25 cellular contexts compared by ENCODE assay signal in genomic region chr7:18347170-18347569, GRCh38.
"Had no signal": no experiment of that assay in that cellular context is flagged by ENCODE, and none has a peak within 500 bp of the region (broad histone marks: within the 10 kb centered on the region; RNA-seq: fewer than 3 reads in every experiment).

No MANE protein-coding gene starts in this region.

- H3K27ac ChIP-seq: heart left ventricle, pancreas, psoas muscle, right atrium auricular region, testis, WERI-Rb-1 had no signal

- ATAC-seq: activated CD8-positive, alpha-beta T cell treated with anti-CD3 and anti-CD28 coated beads, Interleukin-2, amount 10 ng/mL, durations not matched to agents 7 days and 5 days; activated naive CD4-positive, alpha-beta T cell treated with anti-CD3 and anti-CD28 coated beads, Interleukin-2, amount 50 U/mL, for 72 hours; heart left ventricle; left cardiac atrium; pancreas; psoas muscle; stimulated activated memory B cell treated with anti-CD40 and anti-IgM and Interleukin-4, amounts not matched to agents 10 μg/mL and 1 μg/mL and 100 μg/mL, for 72 hours had no signal

- H3K4me3 ChIP-seq: heart left ventricle, pancreas, psoas muscle, right atrium auricular region, testis had no signal

- H3K9me3 Mint-ChIP-seq: activated naive CD4-positive, alpha-beta T cell treated with anti-CD3 and anti-CD28 coated beads, Interleukin-2, amount 50 U/mL, for 72 hours; stimulated activated memory B cell treated with anti-CD40 and anti-IgM and Interleukin-4, amounts not matched to agents 10 μg/mL and 1 μg/mL and 100 μg/mL, for 72 hours; T-helper 2 cell treated with Interferon-gamma antibody and Interleukin-4, amounts not matched to agents 5 μg/mL and 100 μg/mL, for 36 hours had no signal

- H3K27me3 ChIP-seq: heart left ventricle, pancreas, right atrium auricular region, testis had no signal

- H3K36me3 ChIP-seq: heart left ventricle, pancreas, right atrium auricular region, WERI-Rb-1 had no signal

- H3K36me3 Mint-ChIP-seq: activated naive CD4-positive, alpha-beta T cell treated with anti-CD3 and anti-CD28 coated beads, Interleukin-2, amount 50 U/mL, for 72 hours; brain had no signal

- H3K4me1 ChIP-seq: psoas muscle, right atrium auricular region, testis had no signal

- DNase-seq: activated CD4-positive, alpha-beta T cell treated with anti-CD3 and anti-CD28 coated beads for 1 hour; activated CD4-positive, alpha-beta T cell treated with anti-CD3 and anti-CD28 coated beads, Interleukin-2, amount 50 U/mL, for 1 hour; activated CD8-positive, alpha-beta T cell treated with anti-CD3 and anti-CD28 coated beads, Interleukin-2, amount 10 ng/mL, durations not matched to agents 7 days and 5 days; activated gamma-delta T cell treated with Interleukin-2 at 50 U/mL for 16 hours; activated T-cell treated with anti-CD3 and anti-CD28 coated beads, Interleukin-2, amount 50 U/mL, for 1 hour; aorta; caudate nucleus; dermis blood vessel endothelial cell; effector CD8-positive, alpha-beta T cell; islet precursor cell; left cardiac atrium; nephron progenitor cell; pancreas; psoas muscle; small intestine; stimulated activated CD4-positive, alpha-beta T cell treated with anti-CD3 and anti-CD28 coated beads, Interleukin-15, amount 100 ng/mL, for 24 hours; testis; trophoblast cell; WERI-Rb-1 had no signal

- H3K27me3 Mint-ChIP-seq: brain; stimulated activated memory B cell treated with anti-CD40 and anti-IgM and Interleukin-4, amounts not matched to agents 10 μg/mL and 1 μg/mL and 100 μg/mL, for 72 hours had no signal

- H3K4me3 Mint-ChIP-seq: activated CD8-positive, alpha-beta T cell treated with anti-CD3 and anti-CD28 coated beads, Interleukin-2, amount 10 ng/mL, durations not matched to agents 7 days and 5 days; brain; nephron progenitor cell; stimulated activated memory B cell treated with anti-CD40 and anti-IgM and Interleukin-4, amounts not matched to agents 10 μg/mL and 1 μg/mL and 100 μg/mL, for 72 hours; T-helper 2 cell treated with Interferon-gamma antibody and Interleukin-4, amounts not matched to agents 5 μg/mL and 100 μg/mL, for 36 hours had no signal

- H3K9me3 ChIP-seq: heart left ventricle, pancreas, psoas muscle, right atrium auricular region, testis had no signal

- H3K27ac Mint-ChIP-seq: activated CD8-positive, alpha-beta T cell treated with anti-CD3 and anti-CD28 coated beads, Interleukin-2, amount 10 ng/mL, durations not matched to agents 7 days and 5 days; activated naive CD4-positive, alpha-beta T cell treated with anti-CD3 and anti-CD28 coated beads, Interleukin-2, amount 50 U/mL, for 72 hours; brain; nephron progenitor cell; stimulated activated memory B cell treated with anti-CD40 and anti-IgM and Interleukin-4, amounts not matched to agents 10 μg/mL and 1 μg/mL and 100 μg/mL, for 72 hours; T-helper 2 cell treated with Interferon-gamma antibody and Interleukin-4, amounts not matched to agents 5 μg/mL and 100 μg/mL, for 36 hours had no signal
